1 cellular context compared by ENCODE assay signal in genomic region chr2:54663424-54664030, GRCh38.
TF ChIP-seq lines count a peak whose summit lies in the region.

No MANE protein-coding gene starts in this region.

TF ChIP-seq in WTC11, 78 proteins besides CTCF, POLR2A, EP300 and RAD21 (continued from another document):
- TF ChIP-seq E2F1 (CRISPR knock-in tag; IDR thresholded peaks at IDR 0.05) (no peak), NFE2L1 (CRISPR knock-in tag; IDR thresholded peaks at IDR 0.05) (no peak)
